10 cellular contexts compared by ENCODE assay signal in genomic region chr3:129616713-129617112, GRCh38. TPM values are rescaled to one million over a fixed set of nuclear protein-coding genes. Genes with fewer than 3 reads are reported as not detected.
DNase-seq lines count a peak whose midpoint lies in the region; ATAC-seq, FAIRE-seq and TF ChIP-seq lines count a peak whose summit lies in the region.
"Had no signal": no experiment of that assay in that cellular context is flagged by ENCODE, and none has a peak within 500 bp of the region (broad histone marks: within the 10 kb centered on the region; RNA-seq: fewer than 3 reads in every experiment).

No MANE protein-coding gene starts in this region.

- TF ChIP-seq CTCF in HEK293 (tag by site-specific recombination; IDR thresholded peaks at IDR 0.05) = no peak
- no peak for TF ChIP-seq CTCF in MCF 10A (IDR thresholded peaks at IDR 0.05; ENCODE audit: unreplicated experiment)
- TF ChIP-seq CTCF in kidney (IDR thresholded peaks at IDR 0.05; ENCODE audit: borderline replicate concordance, extremely low read depth, insufficient read depth) = no peak
- no peak for TF ChIP-seq CTCF in thyroid gland (IDR thresholded peaks at IDR 0.05)
- TF ChIP-seq CTCF in activated CD8-positive, alpha-beta T cell treated with anti-CD3 and anti-CD28 coated beads for 36 hours (IDR thresholded peaks at IDR 0.05) = no peak

- H3K27ac Mint-ChIP-seq in MCF 10A (ENCODE audit: low read depth, unreplicated experiment) = no peak overlapping the region
- H3K27ac Mint-ChIP-seq in activated CD8-positive, alpha-beta T cell treated with anti-CD3 and anti-CD28 coated beads for 36 hours = no peak overlapping the region

- H3K9me3 ChIP-seq in HEK293 (ENCODE audit: control insufficient read depth, insufficient read depth, low read depth, low read length) (no peaks in the 10 kb centered on the region), kidney (ENCODE audit: control insufficient read depth in 1 of 2, low read length in 2 of 2) (no peaks in the 10 kb centered on the region), thyroid gland (no peaks in the 10 kb centered on the region)

- no peaks in the 10 kb centered on the region for H3K9me3 Mint-ChIP-seq in MCF 10A (ENCODE audit: unreplicated experiment)
- H3K9me3 Mint-ChIP-seq in activated CD8-positive, alpha-beta T cell treated with anti-CD3 and anti-CD28 coated beads for 36 hours = no peaks in the 10 kb centered on the region

- DNase-seq in MCF 10A (ENCODE audit: unreplicated experiment) (peak; percentile 40), kidney (peak; percentile 69), thyroid gland (no peak), NCI-H2171 treated with DMSO at 0.1 percent for 48 hours (lab: John Stamatoyannopoulos, UW) (no peak), NCI-H1417 (lab: John Stamatoyannopoulos, UW) (no peak)
- no peak for DNase-seq in activated CD8-positive, alpha-beta memory T cell treated with anti-CD3 and anti-CD28 coated beads, Interleukin-2, amount 50 U/mL, for 48 hours
- DNase-seq in activated CD8-positive, alpha-beta T cell treated with anti-CD3 and anti-CD28 coated beads for 36 hours = no peak
- DNase-seq: NCI-H1930 had no signal

- no peaks in the 10 kb centered on the region for H3K4me1 Mint-ChIP-seq in MCF 10A (ENCODE audit: insufficient read depth, unreplicated experiment)
- peaks cover 4% of the 10 kb centered on the region for H3K4me1 Mint-ChIP-seq in activated CD8-positive, alpha-beta T cell treated with anti-CD3 and anti-CD28 coated beads for 36 hours (ENCODE audit: low read depth)

- no peaks in the 10 kb centered on the region for H3K36me3 ChIP-seq in HEK293 (ENCODE audit: control insufficient read depth in 2 of 2, insufficient read depth in 1 of 2, low read length in 2 of 2)
- no peaks in the 10 kb centered on the region for H3K36me3 ChIP-seq in kidney (ENCODE audit: control insufficient read depth in 1 of 2, insufficient read depth in 2 of 2, low read length in 2 of 2)
- no peaks in the 10 kb centered on the region for H3K36me3 ChIP-seq in thyroid gland

- TF ChIP-seq POLR2A in thyroid gland (IDR thresholded peaks at IDR 0.05) = no peak

- H3K27me3 Mint-ChIP-seq in MCF 10A (ENCODE audit: insufficient read depth, unreplicated experiment) = no peaks in the 10 kb centered on the region
- no peaks in the 10 kb centered on the region for H3K27me3 Mint-ChIP-seq in activated CD8-positive, alpha-beta T cell treated with anti-CD3 and anti-CD28 coated beads for 36 hours

- intact Hi-C loops in MCF 10A (cut with micrococcal nuclease) (no loop called here), kidney (cut with DNase I) (no loop called here), thyroid gland (cut with DNase I) (no loop called here)
- intact Hi-C loops in activated CD8-positive, alpha-beta T cell treated with anti-CD3 and anti-CD28 coated beads for 36 hours (cut with micrococcal nuclease) = loop anchor here (10.0 kb wide), 1 partner anchor 122 kb away; no protein-coding TSS in a partner anchor

- no peaks in the 10 kb centered on the region for H3K27me3 ChIP-seq in thyroid gland

- H3K36me3 Mint-ChIP-seq in MCF 10A (ENCODE audit: insufficient read depth, unreplicated experiment) = peaks cover 6% of the 10 kb centered on the region
- no peaks in the 10 kb centered on the region for H3K36me3 Mint-ChIP-seq in activated CD8-positive, alpha-beta T cell treated with anti-CD3 and anti-CD28 coated beads for 36 hours (ENCODE audit: low read depth)

- peak overlapping the region; percentile 8 to 26 for H3K9ac ChIP-seq in kidney (ENCODE audit: low read length in 2 of 2)

- no peak for ATAC-seq in activated CD8-positive, alpha-beta T cell treated with anti-CD3 and anti-CD28 coated beads for 36 hours

- POLR2A ChIA-PET in HEK293 (lab: Yijun Ruan, JAX) (no interaction called here), MCF 10A (lab: Yijun Ruan, JAX) (interaction anchor here (0.7 kb wide), 1 partner anchor 21 kb away, joined by 4 read pairs; no protein-coding TSS in a partner anchor)
- POLR2A ChIA-PET in activated CD8-positive, alpha-beta T cell treated with anti-CD3 and anti-CD28 coated beads for 36 hours (lab: Charles Lee) = no interaction called here

- H3K4me3 ChIP-seq in HEK293 (ENCODE audit: low read depth, low read length) = no peak overlapping the region
- no peak overlapping the region for H3K4me3 ChIP-seq in kidney (ENCODE audit: low read length in 2 of 2)
- no peak overlapping the region for H3K4me3 ChIP-seq in thyroid gland (replicated peaks in 1 of 3)

- CTCF ChIA-PET in HEK293 (lab: Yijun Ruan, JAX) = interaction anchor here (0.6 kb wide), 1 partner anchor 191 kb away, joined by 3 read pairs; no protein-coding TSS in a partner anchor
- CTCF ChIA-PET in MCF 10A (lab: Yijun Ruan, JAX) = interaction anchor here (1.0 to 1.1 kb wide), 2 partner anchors 10 to 217 kb away, joined by 3 read pairs; no protein-coding TSS in a partner anchor
- CTCF ChIA-PET in activated CD8-positive, alpha-beta T cell treated with anti-CD3 and anti-CD28 coated beads for 36 hours (lab: Charles Lee) = no interaction called here

- BruUV-seq in MCF 10A (replicated peaks; lab: Mats Ljungman, UMichigan) = no TSS peak

- H3K4me3 Mint-ChIP-seq in MCF 10A (ENCODE audit: unreplicated experiment) = no peak overlapping the region
- no peak overlapping the region for H3K4me3 Mint-ChIP-seq in activated CD8-positive, alpha-beta T cell treated with anti-CD3 and anti-CD28 coated beads for 36 hours

- FAIRE-seq in kidney (lab: Jason Lieb, UNC) = no peak
- FAIRE-seq: colon had no signal

- WGBS in thyroid gland, 2 donors = 63 to 81% methylated on average over 4 to 5 of the region's 5 CpGs

- no peaks in the 10 kb centered on the region for H3K4me1 ChIP-seq in HEK293 (ENCODE audit: control insufficient read depth, insufficient read depth, low read length)
- peaks cover 0 to 43% of the 10 kb centered on the region in 2 donors for H3K4me1 ChIP-seq in kidney (ENCODE audit: control insufficient read depth in 1 of 2, insufficient read depth in 1 of 2, low read depth in 1 of 2, low read length in 2 of 2)
- H3K4me1 ChIP-seq in thyroid gland = peaks cover 6 to 59% of the 10 kb centered on the region in 2 donors

- no peak overlapping the region for H3K27ac ChIP-seq in HEK293 (ENCODE audit: extremely low read depth, low read depth, low read length)
- peak overlapping the region; percentile 71 to 83 for H3K27ac ChIP-seq in kidney (ENCODE audit: low read depth in 2 of 2, low read length in 2 of 2)
- H3K27ac ChIP-seq in thyroid gland = peak overlapping the region; percentile 18 to 52 (median 51)

TF ChIP-seq in HEK293, 187 proteins besides CTCF, POLR2A, EP300 and RAD21:
- peak; percentile 73 for TF ChIP-seq ATF2 (tag by site-specific recombination; IDR thresholded peaks at IDR 0.05; ENCODE audit: low read depth)
- TF ChIP-seq YY2 (tag by site-specific recombination; IDR thresholded peaks at IDR 0.05) = no peak

RNA-seq across cellular contexts. Expression of gene PLXND1, which starts 10.2 kb away (rescaled TPM):
- total RNA-seq in MCF 10A (2022) = 5.6 and 6.2 TPM in 2 replicates
- total RNA-seq in kidney = 152 TPM
- polyA plus RNA-seq in kidney (ENCODE audit: insufficient read depth, low read depth, low replicate concordance) = 67.0 TPM
- 10 to 100 TPM; 50.7 to 69.8 (median 60.8) TPM for total RNA-seq in thyroid gland
- 10 to 100 TPM; 10.7 to 12.5 TPM for total RNA-seq in activated CD8-positive, alpha-beta T cell treated with anti-CD3 and anti-CD28 coated beads for 36 hours

Comparison
In these comparisons a context has a peak if more than half of its experiments do, and no peak if none do; other contexts are left out.
1. DNase-seq: peak in MCF 10A (single experiment) and kidney (single experiment); none in thyroid gland (0 of 2), activated CD8-positive, alpha-beta memory T cell treated with anti-CD3 and anti-CD28 coated beads, Interleukin-2, amount 50 U/mL, for 48 hours (single experiment), NCI-H2171 treated with DMSO at 0.1 percent for 48 hours (single experiment), NCI-H1417 (0 of 3) and activated CD8-positive, alpha-beta T cell treated with anti-CD3 and anti-CD28 coated beads for 36 hours (single experiment).